ENCODE assay signal across 3 cellular contexts in the genomic region with DNA sequence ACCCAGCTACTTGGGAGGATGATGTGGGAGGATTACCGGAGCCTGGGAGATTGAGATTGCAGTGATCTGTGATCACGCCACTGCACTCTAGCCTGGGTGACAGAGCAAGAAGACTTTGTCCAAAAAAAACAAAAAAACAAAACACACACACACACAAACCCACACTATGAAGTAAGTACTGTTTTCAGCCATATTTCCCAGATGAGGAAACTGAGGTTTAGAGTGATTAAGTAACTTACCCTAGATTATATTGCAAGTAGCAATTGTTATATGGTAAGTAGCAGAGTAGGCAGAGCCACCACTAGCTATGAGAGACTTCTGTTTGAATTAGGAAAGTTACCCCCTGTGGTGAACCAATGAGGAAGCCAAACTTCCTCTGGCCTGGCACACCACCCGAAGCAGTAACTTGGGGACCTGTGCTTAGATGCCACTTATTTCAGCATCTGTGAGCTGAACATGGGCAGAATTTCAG.
TF ChIP-seq lines count a peak whose summit lies in the region.

No MANE protein-coding gene starts in this region.

TF ChIP-seq in HepG2, 621 proteins besides CTCF, POLR2A, EP300 and RAD21:
- TF ChIP-seq POLR2G (IDR thresholded peaks at IDR 0.05; ENCODE audit: low read depth, low read length) (no peak), ZFP90 (CRISPR knock-in tag; IDR thresholded peaks at IDR 0.05; ENCODE audit: borderline replicate concordance) (no peak), TCF12 (IDR thresholded peaks at IDR 0.05) (no peak), TCF12 (CRISPR knock-in tag; IDR thresholded peaks at IDR 0.05) (no peak), NONO (IDR thresholded peaks at IDR 0.05) (no peak), NONO (CRISPR knock-in tag; conservative IDR thresholded peaks at IDR 0.05) (no peak), ZKSCAN1 (IDR thresholded peaks at IDR 0.05; ENCODE audit: low read length) (no peak)
- TF ChIP-seq, protein P1, sequence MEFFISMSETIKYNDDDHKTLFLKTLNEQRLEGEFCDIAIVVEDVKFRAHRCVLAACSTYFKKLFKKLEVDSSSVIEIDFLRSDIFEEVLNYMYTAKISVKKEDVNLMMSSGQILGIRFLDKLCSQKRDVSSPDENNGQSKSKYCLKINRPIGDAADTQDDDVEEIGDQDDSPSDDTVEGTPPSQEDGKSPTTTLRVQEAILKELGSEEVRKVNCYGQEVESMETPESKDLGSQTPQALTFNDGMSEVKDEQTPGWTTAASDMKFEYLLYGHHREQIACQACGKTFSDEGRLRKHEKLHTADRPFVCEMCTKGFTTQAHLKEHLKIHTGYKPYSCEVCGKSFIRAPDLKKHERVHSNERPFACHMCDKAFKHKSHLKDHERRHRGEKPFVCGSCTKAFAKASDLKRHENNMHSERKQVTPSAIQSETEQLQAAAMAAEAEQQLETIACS (CRISPR knock-in tag; IDR thresholded peaks at IDR 0.05) = no peak

TF ChIP-seq in H1, 55 proteins besides CTCF, POLR2A, EP300 and RAD21:
- no peak for TF ChIP-seq RNF2 (IDR thresholded peaks at IDR 0.05; ENCODE audit: borderline replicate concordance, low read depth, low read length, missing control alignments, poor library complexity, severe bottlenecking)

TF ChIP-seq in SK-N-SH treated with all-trans-retinoic acid at 6 μM for 48 hours, 23 proteins besides CTCF, POLR2A, EP300 and RAD21:
- TF ChIP-seq ZNF8 (CRISPR knock-in tag; IDR thresholded peaks at IDR 0.05) (no peak), ESRRG (CRISPR knock-in tag; IDR thresholded peaks at IDR 0.05) (no peak), ZFP3 (CRISPR knock-in tag; IDR thresholded peaks at IDR 0.05) (no peak), ZFP30 (CRISPR knock-in tag; IDR thresholded peaks at IDR 0.05) (no peak), ISL1 (CRISPR knock-in tag; IDR thresholded peaks at IDR 0.05) (no peak), TCF4 (CRISPR knock-in tag; IDR thresholded peaks at IDR 0.05; ENCODE audit: borderline replicate concordance) (no peak), PPARA (CRISPR knock-in tag; IDR thresholded peaks at IDR 0.05; ENCODE audit: borderline replicate concordance) (no peak), ARNTL (CRISPR knock-in tag; IDR thresholded peaks at IDR 0.05; ENCODE audit: borderline replicate concordance, low read depth) (no peak), RARB (CRISPR knock-in tag; IDR thresholded peaks at IDR 0.05) (no peak), ZNF70 (CRISPR knock-in tag; IDR thresholded peaks at IDR 0.05) (no peak), TOX (CRISPR knock-in tag; IDR thresholded peaks at IDR 0.05; ENCODE audit: borderline replicate concordance) (no peak), ZNF565 (CRISPR knock-in tag; conservative IDR thresholded peaks at IDR 0.05; ENCODE audit: low read depth) (no peak), CSDC2 (CRISPR knock-in tag; IDR thresholded peaks at IDR 0.05) (no peak), GLIS3 (CRISPR knock-in tag; IDR thresholded peaks at IDR 0.05) (no peak), ZC3H10 (CRISPR knock-in tag; IDR thresholded peaks at IDR 0.05) (no peak), BACH2 (CRISPR knock-in tag; IDR thresholded peaks at IDR 0.05; ENCODE audit: borderline replicate concordance) (no peak)
- TF ChIP-seq, protein P2, sequence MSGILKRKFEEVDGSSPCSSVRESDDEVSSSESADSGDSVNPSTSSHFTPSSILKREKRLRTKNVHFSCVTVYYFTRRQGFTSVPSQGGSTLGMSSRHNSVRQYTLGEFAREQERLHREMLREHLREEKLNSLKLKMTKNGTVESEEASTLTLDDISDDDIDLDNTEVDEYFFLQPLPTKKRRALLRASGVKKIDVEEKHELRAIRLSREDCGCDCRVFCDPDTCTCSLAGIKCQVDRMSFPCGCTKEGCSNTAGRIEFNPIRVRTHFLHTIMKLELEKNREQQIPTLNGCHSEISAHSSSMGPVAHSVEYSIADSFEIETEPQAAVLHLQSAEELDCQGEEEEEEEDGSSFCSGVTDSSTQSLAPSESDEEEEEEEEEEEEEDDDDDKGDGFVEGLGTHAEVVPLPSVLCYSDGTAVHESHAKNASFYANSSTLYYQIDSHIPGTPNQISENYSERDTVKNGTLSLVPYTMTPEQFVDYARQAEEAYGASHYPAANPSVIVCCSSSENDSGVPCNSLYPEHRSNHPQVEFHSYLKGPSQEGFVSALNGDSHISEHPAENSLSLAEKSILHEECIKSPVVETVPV (CRISPR knock-in tag; IDR thresholded peaks at IDR 0.05) = no peak
- TF ChIP-seq, protein P3, sequence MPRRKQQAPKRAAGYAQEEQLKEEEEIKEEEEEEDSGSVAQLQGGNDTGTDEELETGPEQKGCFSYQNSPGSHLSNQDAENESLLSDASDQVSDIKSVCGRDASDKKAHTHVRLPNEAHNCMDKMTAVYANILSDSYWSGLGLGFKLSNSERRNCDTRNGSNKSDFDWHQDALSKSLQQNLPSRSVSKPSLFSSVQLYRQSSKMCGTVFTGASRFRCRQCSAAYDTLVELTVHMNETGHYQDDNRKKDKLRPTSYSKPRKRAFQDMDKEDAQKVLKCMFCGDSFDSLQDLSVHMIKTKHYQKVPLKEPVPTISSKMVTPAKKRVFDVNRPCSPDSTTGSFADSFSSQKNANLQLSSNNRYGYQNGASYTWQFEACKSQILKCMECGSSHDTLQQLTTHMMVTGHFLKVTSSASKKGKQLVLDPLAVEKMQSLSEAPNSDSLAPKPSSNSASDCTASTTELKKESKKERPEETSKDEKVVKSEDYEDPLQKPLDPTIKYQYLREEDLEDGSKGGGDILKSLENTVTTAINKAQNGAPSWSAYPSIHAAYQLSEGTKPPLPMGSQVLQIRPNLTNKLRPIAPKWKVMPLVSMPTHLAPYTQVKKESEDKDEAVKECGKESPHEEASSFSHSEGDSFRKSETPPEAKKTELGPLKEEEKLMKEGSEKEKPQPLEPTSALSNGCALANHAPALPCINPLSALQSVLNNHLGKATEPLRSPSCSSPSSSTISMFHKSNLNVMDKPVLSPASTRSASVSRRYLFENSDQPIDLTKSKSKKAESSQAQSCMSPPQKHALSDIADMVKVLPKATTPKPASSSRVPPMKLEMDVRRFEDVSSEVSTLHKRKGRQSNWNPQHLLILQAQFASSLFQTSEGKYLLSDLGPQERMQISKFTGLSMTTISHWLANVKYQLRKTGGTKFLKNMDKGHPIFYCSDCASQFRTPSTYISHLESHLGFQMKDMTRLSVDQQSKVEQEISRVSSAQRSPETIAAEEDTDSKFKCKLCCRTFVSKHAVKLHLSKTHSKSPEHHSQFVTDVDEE (CRISPR knock-in tag; IDR thresholded peaks at IDR 0.05) = no peak
- TF ChIP-seq, protein P4, sequence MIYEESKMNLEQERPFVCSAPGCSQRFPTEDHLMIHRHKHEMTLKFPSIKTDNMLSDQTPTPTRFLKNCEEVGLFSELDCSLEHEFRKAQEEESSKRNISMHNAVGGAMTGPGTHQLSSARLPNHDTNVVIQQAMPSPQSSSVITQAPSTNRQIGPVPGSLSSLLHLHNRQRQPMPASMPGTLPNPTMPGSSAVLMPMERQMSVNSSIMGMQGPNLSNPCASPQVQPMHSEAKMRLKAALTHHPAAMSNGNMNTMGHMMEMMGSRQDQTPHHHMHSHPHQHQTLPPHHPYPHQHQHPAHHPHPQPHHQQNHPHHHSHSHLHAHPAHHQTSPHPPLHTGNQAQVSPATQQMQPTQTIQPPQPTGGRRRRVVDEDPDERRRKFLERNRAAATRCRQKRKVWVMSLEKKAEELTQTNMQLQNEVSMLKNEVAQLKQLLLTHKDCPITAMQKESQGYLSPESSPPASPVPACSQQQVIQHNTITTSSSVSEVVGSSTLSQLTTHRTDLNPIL (CRISPR knock-in tag; IDR thresholded peaks at IDR 0.05; ENCODE audit: low read depth) = no peak
- TF ChIP-seq, protein P5, sequence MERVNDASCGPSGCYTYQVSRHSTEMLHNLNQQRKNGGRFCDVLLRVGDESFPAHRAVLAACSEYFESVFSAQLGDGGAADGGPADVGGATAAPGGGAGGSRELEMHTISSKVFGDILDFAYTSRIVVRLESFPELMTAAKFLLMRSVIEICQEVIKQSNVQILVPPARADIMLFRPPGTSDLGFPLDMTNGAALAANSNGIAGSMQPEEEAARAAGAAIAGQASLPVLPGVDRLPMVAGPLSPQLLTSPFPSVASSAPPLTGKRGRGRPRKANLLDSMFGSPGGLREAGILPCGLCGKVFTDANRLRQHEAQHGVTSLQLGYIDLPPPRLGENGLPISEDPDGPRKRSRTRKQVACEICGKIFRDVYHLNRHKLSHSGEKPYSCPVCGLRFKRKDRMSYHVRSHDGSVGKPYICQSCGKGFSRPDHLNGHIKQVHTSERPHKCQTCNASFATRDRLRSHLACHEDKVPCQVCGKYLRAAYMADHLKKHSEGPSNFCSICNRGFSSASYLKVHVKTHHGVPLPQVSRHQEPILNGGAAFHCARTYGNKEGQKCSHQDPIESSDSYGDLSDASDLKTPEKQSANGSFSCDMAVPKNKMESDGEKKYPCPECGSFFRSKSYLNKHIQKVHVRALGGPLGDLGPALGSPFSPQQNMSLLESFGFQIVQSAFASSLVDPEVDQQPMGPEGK (CRISPR knock-in tag; IDR thresholded peaks at IDR 0.05; ENCODE audit: borderline replicate concordance) = no peak
